ENCODE assay signal across 1 cellular context in genomic region chr14:99735189-99736135, GRCh38.
TF ChIP-seq lines count a peak whose summit lies in the region.

No MANE protein-coding gene starts in this region.

TF ChIP-seq in H1, 55 proteins besides CTCF, POLR2A, EP300 and RAD21:
- TF ChIP-seq RNF2 (IDR thresholded peaks at IDR 0.05; ENCODE audit: borderline replicate concordance, low read depth, low read length, missing control alignments, poor library complexity, severe bottlenecking) (no peak), TEAD4 (IDR thresholded peaks at IDR 0.05; ENCODE audit: low read depth, low read length) (no peak), MAFK (IDR thresholded peaks at IDR 0.05; ENCODE audit: low read depth, low read length) (no peak), CHD1 (IDR thresholded peaks at IDR 0.05; ENCODE audit: low read depth, low read length) (no peak), ATF2 (IDR thresholded peaks at IDR 0.05; ENCODE audit: low read length) (no peak)
